ENCODE assay signal across 8 cellular contexts in genomic region chr9:87148391-87149237, GRCh38.
DNase-seq lines count a peak whose midpoint lies in the region; ATAC-seq lines count a peak whose summit lies in the region.

No MANE protein-coding gene starts in this region.

- 14 to 24% (median 14%) methylated on average over 46 to 51 of the region's 51 CpGs for WGBS in adipose tissue, 3 donors

- intact Hi-C loops in Right ventricle myocardium superior (cut with DNase I): loop anchor here (10.0 kb wide), 1 partner anchor 54 kb away; no protein-coding TSS in a partner anchor

- peak overlapping the region; percentile 77 to 81 for H3K4me3 Mint-ChIP-seq in activated T-cell treated with anti-CD3 and anti-CD28 coated beads, Interleukin-2, amount 50 U/mL, for 72 hours

- H3K9me3 Mint-ChIP-seq in activated T-cell treated with anti-CD3 and anti-CD28 coated beads, Interleukin-2, amount 50 U/mL, for 72 hours: peaks cover 2 to 3% of the 10 kb centered on the region in 2 donors

- H3K27ac ChIP-seq in adipose tissue (ENCODE audit: low read depth, low read length): peak overlapping the region; percentile 7

- no peak for ATAC-seq in activated T-cell treated with anti-CD3 and anti-CD28 coated beads, Interleukin-2, amount 50 U/mL, for 72 hours (replicated peaks in 1 of 2)
- peak; percentile 97 for ATAC-seq in Right ventricle myocardium superior (ENCODE audit: poor library complexity)
- ATAC-seq in GM21529 (IDR thresholded peaks at IDR 0.05; ENCODE audit: unreplicated experiment): no peak
- no peak for ATAC-seq in GM19452 (IDR thresholded peaks at IDR 0.05; ENCODE audit: unreplicated experiment)

- H3K27ac Mint-ChIP-seq in activated T-cell treated with anti-CD3 and anti-CD28 coated beads, Interleukin-2, amount 50 U/mL, for 72 hours: no peak overlapping the region

- H3K4me1 Mint-ChIP-seq in activated T-cell treated with anti-CD3 and anti-CD28 coated beads, Interleukin-2, amount 50 U/mL, for 72 hours (ENCODE audit: low read depth): peaks cover 5% of the 10 kb centered on the region

- peaks cover 0 to 2% of the 10 kb centered on the region in 2 donors for H3K36me3 Mint-ChIP-seq in activated T-cell treated with anti-CD3 and anti-CD28 coated beads, Interleukin-2, amount 50 U/mL, for 72 hours (ENCODE audit: insufficient read depth in 2 of 2)

- peaks cover 57% of the 10 kb centered on the region for H3K27me3 Mint-ChIP-seq in activated T-cell treated with anti-CD3 and anti-CD28 coated beads, Interleukin-2, amount 50 U/mL, for 72 hours (ENCODE audit: low read depth)

- peak; percentile 1 to 3 for DNase-seq in activated T-cell treated with anti-CD3 and anti-CD28 coated beads, Interleukin-2, amount 50 U/mL, for 72 hours
- DNase-seq in activated T-cell treated with anti-CD3 and anti-CD28 coated beads for 4 hours (no peak), Right ventricle myocardium superior (peak; percentile 93), non-pigmented ciliary epithelial cell (ENCODE audit: low read depth) (peak; percentile 27), SKM-1 treated with dmso at 0.1 percent for 144 hours (lab: John Stamatoyannopoulos, UW; ENCODE audit: unreplicated experiment) (no peak)

Comparison
In these comparisons a context has a peak if more than half of its experiments do, and no peak if none do; other contexts are left out.
1. DNase-seq: peak in activated T-cell treated with anti-CD3 and anti-CD28 coated beads, Interleukin-2, amount 50 U/mL, for 72 hours (2 of 2), Right ventricle myocardium superior (single experiment) and non-pigmented ciliary epithelial cell (single experiment); none in activated T-cell treated with anti-CD3 and anti-CD28 coated beads for 4 hours (single experiment) and SKM-1 treated with dmso at 0.1 percent for 144 hours (single experiment).